1 cellular context compared by ENCODE assay signal in the genomic region with DNA sequence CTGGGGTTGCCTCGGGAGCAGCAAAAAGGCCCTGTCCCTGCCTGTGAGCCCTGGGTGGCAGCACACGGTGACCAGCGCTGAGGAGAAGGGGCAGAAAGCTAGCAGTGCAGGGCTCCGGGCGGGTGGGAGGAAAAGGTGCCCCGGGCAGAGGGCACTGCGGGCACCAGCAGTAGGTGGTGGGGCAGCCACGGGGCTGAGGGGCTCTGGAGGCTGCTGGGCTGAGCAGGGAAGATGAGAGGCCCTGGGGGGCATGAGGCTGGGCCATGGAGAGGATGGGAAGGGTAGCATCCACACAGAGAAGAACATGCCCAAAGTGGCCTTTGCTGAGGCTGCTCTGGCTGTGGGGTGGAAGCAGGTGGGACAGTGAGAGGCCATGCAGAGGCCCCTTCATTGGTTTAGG.
TF ChIP-seq lines count a peak whose summit lies in the region.

No MANE protein-coding gene starts in this region.

TF ChIP-seq in HepG2, 621 proteins besides CTCF, POLR2A, EP300 and RAD21 (continued from another document):
- no peak for TF ChIP-seq ZHX1 (CRISPR knock-in tag; IDR thresholded peaks at IDR 0.05; ENCODE audit: low read depth)
- TF ChIP-seq ZNF496 (CRISPR knock-in tag; IDR thresholded peaks at IDR 0.05; ENCODE audit: insufficient replicate concordance): no peak
- no peak for TF ChIP-seq PREB (CRISPR knock-in tag; IDR thresholded peaks at IDR 0.05)
- TF ChIP-seq, protein P1, sequence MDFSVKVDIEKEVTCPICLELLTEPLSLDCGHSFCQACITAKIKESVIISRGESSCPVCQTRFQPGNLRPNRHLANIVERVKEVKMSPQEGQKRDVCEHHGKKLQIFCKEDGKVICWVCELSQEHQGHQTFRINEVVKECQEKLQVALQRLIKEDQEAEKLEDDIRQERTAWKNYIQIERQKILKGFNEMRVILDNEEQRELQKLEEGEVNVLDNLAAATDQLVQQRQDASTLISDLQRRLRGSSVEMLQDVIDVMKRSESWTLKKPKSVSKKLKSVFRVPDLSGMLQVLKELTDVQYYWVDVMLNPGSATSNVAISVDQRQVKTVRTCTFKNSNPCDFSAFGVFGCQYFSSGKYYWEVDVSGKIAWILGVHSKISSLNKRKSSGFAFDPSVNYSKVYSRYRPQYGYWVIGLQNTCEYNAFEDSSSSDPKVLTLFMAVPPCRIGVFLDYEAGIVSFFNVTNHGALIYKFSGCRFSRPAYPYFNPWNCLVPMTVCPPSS (IDR thresholded peaks at IDR 0.05): no peak
- TF ChIP-seq KDM4B (CRISPR knock-in tag; IDR thresholded peaks at IDR 0.05): no peak
- TF ChIP-seq ZFP1 (CRISPR knock-in tag; IDR thresholded peaks at IDR 0.05): no peak
- TF ChIP-seq, protein P2, sequence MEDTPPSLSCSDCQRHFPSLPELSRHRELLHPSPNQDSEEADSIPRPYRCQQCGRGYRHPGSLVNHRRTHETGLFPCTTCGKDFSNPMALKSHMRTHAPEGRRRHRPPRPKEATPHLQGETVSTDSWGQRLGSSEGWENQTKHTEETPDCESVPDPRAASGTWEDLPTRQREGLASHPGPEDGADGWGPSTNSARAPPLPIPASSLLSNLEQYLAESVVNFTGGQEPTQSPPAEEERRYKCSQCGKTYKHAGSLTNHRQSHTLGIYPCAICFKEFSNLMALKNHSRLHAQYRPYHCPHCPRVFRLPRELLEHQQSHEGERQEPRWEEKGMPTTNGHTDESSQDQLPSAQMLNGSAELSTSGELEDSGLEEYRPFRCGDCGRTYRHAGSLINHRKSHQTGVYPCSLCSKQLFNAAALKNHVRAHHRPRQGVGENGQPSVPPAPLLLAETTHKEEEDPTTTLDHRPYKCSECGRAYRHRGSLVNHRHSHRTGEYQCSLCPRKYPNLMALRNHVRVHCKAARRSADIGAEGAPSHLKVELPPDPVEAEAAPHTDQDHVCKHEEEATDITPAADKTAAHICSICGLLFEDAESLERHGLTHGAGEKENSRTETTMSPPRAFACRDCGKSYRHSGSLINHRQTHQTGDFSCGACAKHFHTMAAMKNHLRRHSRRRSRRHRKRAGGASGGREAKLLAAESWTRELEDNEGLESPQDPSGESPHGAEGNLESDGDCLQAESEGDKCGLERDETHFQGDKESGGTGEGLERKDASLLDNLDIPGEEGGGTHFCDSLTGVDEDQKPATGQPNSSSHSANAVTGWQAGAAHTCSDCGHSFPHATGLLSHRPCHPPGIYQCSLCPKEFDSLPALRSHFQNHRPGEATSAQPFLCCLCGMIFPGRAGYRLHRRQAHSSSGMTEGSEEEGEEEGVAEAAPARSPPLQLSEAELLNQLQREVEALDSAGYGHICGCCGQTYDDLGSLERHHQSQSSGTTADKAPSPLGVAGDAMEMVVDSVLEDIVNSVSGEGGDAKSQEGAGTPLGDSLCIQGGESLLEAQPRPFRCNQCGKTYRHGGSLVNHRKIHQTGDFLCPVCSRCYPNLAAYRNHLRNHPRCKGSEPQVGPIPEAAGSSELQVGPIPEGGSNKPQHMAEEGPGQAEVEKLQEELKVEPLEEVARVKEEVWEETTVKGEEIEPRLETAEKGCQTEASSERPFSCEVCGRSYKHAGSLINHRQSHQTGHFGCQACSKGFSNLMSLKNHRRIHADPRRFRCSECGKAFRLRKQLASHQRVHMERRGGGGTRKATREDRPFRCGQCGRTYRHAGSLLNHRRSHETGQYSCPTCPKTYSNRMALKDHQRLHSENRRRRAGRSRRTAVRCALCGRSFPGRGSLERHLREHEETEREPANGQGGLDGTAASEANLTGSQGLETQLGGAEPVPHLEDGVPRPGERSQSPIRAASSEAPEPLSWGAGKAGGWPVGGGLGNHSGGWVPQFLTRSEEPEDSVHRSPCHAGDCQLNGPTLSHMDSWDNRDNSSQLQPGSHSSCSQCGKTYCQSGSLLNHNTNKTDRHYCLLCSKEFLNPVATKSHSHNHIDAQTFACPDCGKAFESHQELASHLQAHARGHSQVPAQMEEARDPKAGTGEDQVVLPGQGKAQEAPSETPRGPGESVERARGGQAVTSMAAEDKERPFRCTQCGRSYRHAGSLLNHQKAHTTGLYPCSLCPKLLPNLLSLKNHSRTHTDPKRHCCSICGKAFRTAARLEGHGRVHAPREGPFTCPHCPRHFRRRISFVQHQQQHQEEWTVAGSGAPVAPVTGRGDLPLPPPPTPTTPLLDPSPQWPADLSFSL (CRISPR knock-in tag; IDR thresholded peaks at IDR 0.05): no peak
- TF ChIP-seq CBFB (CRISPR knock-in tag; IDR thresholded peaks at IDR 0.05): no peak
- TF ChIP-seq ELF1 (CRISPR knock-in tag; IDR thresholded peaks at IDR 0.05): no peak
- no peak for TF ChIP-seq ATRX (CRISPR knock-in tag; IDR thresholded peaks at IDR 0.05; ENCODE audit: borderline replicate concordance)
- no peak for TF ChIP-seq ZNF83 (CRISPR knock-in tag; IDR thresholded peaks at IDR 0.05; ENCODE audit: borderline replicate concordance)
